In the genomic region with DNA sequence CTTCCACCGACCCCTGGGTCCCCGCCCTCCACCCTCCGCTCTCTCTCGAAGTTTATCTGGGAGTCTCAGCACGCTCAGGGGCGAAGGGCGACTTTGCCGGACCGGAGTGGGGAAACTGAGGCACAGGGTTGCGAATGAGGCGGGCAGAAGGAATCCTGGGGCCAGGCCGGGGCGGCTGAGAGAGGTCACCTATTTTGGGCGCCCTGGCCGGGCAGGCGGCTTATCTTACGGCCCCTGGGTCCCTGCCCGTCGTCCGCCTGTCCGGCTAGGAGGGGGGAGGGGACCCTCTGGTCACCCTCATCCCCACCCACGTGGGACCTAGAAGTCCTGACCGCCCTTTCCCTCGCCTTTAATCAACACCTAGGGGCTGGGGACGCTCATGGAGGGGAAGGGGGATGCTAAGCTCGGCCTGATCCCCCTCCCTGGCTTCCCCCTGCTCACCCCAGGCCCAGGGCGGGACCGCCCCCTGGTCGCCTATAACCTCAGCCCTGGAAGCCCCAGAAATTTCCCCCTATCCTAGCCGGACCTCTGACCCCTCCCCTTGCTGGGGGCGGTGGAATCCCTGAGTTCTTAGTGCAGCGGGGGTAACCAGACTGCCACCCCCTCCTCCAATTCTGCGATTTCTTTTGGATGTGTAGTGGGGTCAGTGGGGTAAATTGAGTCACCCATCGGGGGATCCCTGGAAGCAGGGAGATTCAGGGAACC, we compare ENCODE assay signal across 6 cellular contexts. TPM values are rescaled to one million over a fixed set of nuclear protein-coding genes. Genes with fewer than 3 reads are reported as not detected.
A peak's percentile ranks its signal among the peaks of the same experiment; 100 is the strongest.
DNase-seq lines count a peak whose midpoint lies in the region; TF ChIP-seq lines count a peak whose summit lies in the region.

No MANE protein-coding gene starts in this region.

- H3K9ac ChIP-seq in BLaER1 (peak overlapping the region; percentile 76), NT2/D1 (ENCODE audit: insufficient read length, low read depth) (peak overlapping the region; percentile 92)

- peak overlapping the region; percentile 99 for H3K4me2 ChIP-seq in BLaER1

- no peak for TF ChIP-seq CTCF in epithelial cell of proximal tubule (conservative IDR thresholded peaks at IDR 0.05; ENCODE audit: low read depth, low read length)

- H3K4me1 ChIP-seq in BLaER1 (peaks cover 45% of the 10 kb centered on the region), NT2/D1 (ENCODE audit: insufficient read depth, insufficient read length) (peaks cover 22% of the 10 kb centered on the region)

- H3K27me3 ChIP-seq in BLaER1 = no peaks in the 10 kb centered on the region
- no peaks in the 10 kb centered on the region for H3K27me3 ChIP-seq in NT2/D1 (ENCODE audit: insufficient read depth, insufficient read length)

- H3K9me3 ChIP-seq in BLaER1 (no peaks in the 10 kb centered on the region), NT2/D1 (ENCODE audit: insufficient read depth, low read length) (no peaks in the 10 kb centered on the region)

- DNase-seq in NT2/D1 (ENCODE audit: low read depth, low spot score) (no peak), epithelial cell of proximal tubule (ENCODE audit: low read depth) (no peak), medulla oblongata (ENCODE audit: extremely low spot score) (no peak), NCI-H2107 treated with DMSO at 0.1 percent for 48 hours (lab: John Stamatoyannopoulos, UW; ENCODE audit: unreplicated experiment) (no peak)

- H4K20me1 ChIP-seq in BLaER1 = peaks cover 9% of the 10 kb centered on the region; the same call in 1 of the 2 replicates

- peak overlapping the region; percentile 78 for H3K4me3 ChIP-seq in BLaER1
- H3K4me3 ChIP-seq in NT2/D1 (ENCODE audit: insufficient read length, low read depth) = peak overlapping the region; percentile 74
- H3K4me3 ChIP-seq in epithelial cell of proximal tubule (ENCODE audit: low read depth, low read length) = peak overlapping the region; percentile 98
- H3K4me3 ChIP-seq in skin epidermis = peak overlapping the region; percentile 62 to 88 (median 77)

- H3K27ac ChIP-seq in BLaER1 (peak overlapping the region; percentile 63), skin epidermis (peak overlapping the region; percentile 60 to 95 (median 86))

- H3K36me3 ChIP-seq in BLaER1 = peaks cover 26% of the 10 kb centered on the region
- peaks cover 35% of the 10 kb centered on the region for H3K36me3 ChIP-seq in NT2/D1 (ENCODE audit: insufficient read depth, insufficient read length, low read length)

RNA-seq across cellular contexts. Expression of a gene that starts 0.6 kb away (rescaled TPM):
- 43.5 and 62.4 TPM in 2 replicates for total RNA-seq in epithelial cell of proximal tubule

RNA-seq across cellular contexts. Expression of a gene that starts 2.7 kb away (rescaled TPM):
- 29.3 and 58.2 TPM in 2 replicates for total RNA-seq in epithelial cell of proximal tubule

RNA-seq across cellular contexts. Expression of a gene that starts 19.6 kb away (rescaled TPM):
- 10.0 and 16.1 TPM in 2 replicates for total RNA-seq in epithelial cell of proximal tubule

RNA-seq across cellular contexts. Expression of a gene that starts 27.2 kb away (rescaled TPM):
- total RNA-seq in epithelial cell of proximal tubule = 26.6 and 27.6 TPM in 2 replicates

RNA-seq across cellular contexts. Expression of a gene that starts 32.5 kb away (rescaled TPM):
- total RNA-seq in epithelial cell of proximal tubule = 1.3 and 1.4 TPM in 2 replicates
